22 cellular contexts compared by ENCODE assay signal in genomic region chr12:32726286-32726685, GRCh38.
"Had no signal": no experiment of that assay in that cellular context is flagged by ENCODE, and none has a peak within 500 bp of the region (broad histone marks: within the 10 kb centered on the region; RNA-seq: fewer than 3 reads in every experiment).

No MANE protein-coding gene starts in this region.

- H3K4me1 Mint-ChIP-seq: nephron had no signal

- H3K4me1 ChIP-seq: esophagus muscularis mucosa, gastroesophageal sphincter, left ventricle myocardium inferior, lower lobe of right lung, pancreas, tibial artery, upper lobe of left lung, vagina had no signal

- H3K9me3 Mint-ChIP-seq: dendritic cell treated with granulocyte-macrophage colony-stimulating factor and Interleukin-4, amounts not matched to agents 40 ng/mL and 50 ng/mL, for 4 days; effector memory CD8-positive, alpha-beta T cell; naive B cell; nephron; stimulated activated naive CD8-positive, alpha-beta T cell treated with anti-CD3 and anti-CD28 coated beads, Interleukin-15, Interleukin-2, amounts not matched to agents 100 ng/mL and 50 ng/mL, for 24 hours had no signal

- ATAC-seq: effector memory CD8-positive, alpha-beta T cell; gastroesophageal sphincter; left cardiac atrium; lower lobe of right lung; pancreas; right cardiac atrium had no signal

- H3K4me2 ChIP-seq: smooth muscle cell had no signal

- H3K27ac ChIP-seq: esophagus muscularis mucosa, gastroesophageal sphincter, left ventricle myocardium inferior, lower lobe of right lung, pancreas, tibial artery, upper lobe of left lung, vagina had no signal

- H3K4me3 Mint-ChIP-seq: dendritic cell treated with granulocyte-macrophage colony-stimulating factor and Interleukin-4, amounts not matched to agents 40 ng/mL and 50 ng/mL, for 4 days; effector memory CD8-positive, alpha-beta T cell; naive B cell; nephron; stimulated activated naive CD8-positive, alpha-beta T cell treated with anti-CD3 and anti-CD28 coated beads, Interleukin-15, Interleukin-2, amounts not matched to agents 100 ng/mL and 50 ng/mL, for 24 hours had no signal

- H3K9me3 ChIP-seq: esophagus muscularis mucosa, gastroesophageal sphincter, left ventricle myocardium inferior, lower lobe of right lung, pancreas, tibial artery, upper lobe of left lung, vagina had no signal

- H3K27me3 ChIP-seq: esophagus muscularis mucosa, gastroesophageal sphincter, pancreas, tibial artery, upper lobe of left lung, vagina had no signal

- H3K27ac Mint-ChIP-seq: dendritic cell treated with granulocyte-macrophage colony-stimulating factor and Interleukin-4, amounts not matched to agents 40 ng/mL and 50 ng/mL, for 4 days; nephron; stimulated activated naive CD8-positive, alpha-beta T cell treated with anti-CD3 and anti-CD28 coated beads, Interleukin-15, Interleukin-2, amounts not matched to agents 100 ng/mL and 50 ng/mL, for 24 hours had no signal

- DNase-seq: effector memory CD8-positive, alpha-beta T cell; glutamatergic neuron; islet precursor cell; left cardiac atrium; left ventricle myocardium inferior; lower lobe of right lung; mesenchymal stem cell; naive B cell; occipital lobe; pancreas; right cardiac atrium; stimulated activated CD4-positive, alpha-beta T cell treated with anti-CD3 and anti-CD28 coated beads, Interleukin-2, amount 100 ng/mL, for 48 hours; tibial artery; upper lobe of left lung had no signal

- FAIRE-seq: pancreas had no signal

- H3K4me3 ChIP-seq: esophagus muscularis mucosa, gastroesophageal sphincter, left ventricle myocardium inferior, lower lobe of right lung, pancreas, smooth muscle cell, tibial artery, upper lobe of left lung, vagina had no signal

- H3K27me3 Mint-ChIP-seq: dendritic cell treated with granulocyte-macrophage colony-stimulating factor and Interleukin-4, amounts not matched to agents 40 ng/mL and 50 ng/mL, for 4 days; effector memory CD8-positive, alpha-beta T cell; naive B cell; progenitor cell of endocrine pancreas; stimulated activated naive CD8-positive, alpha-beta T cell treated with anti-CD3 and anti-CD28 coated beads, Interleukin-15, Interleukin-2, amounts not matched to agents 100 ng/mL and 50 ng/mL, for 24 hours had no signal
